18 cellular contexts compared by ENCODE assay signal in the genomic region with DNA sequence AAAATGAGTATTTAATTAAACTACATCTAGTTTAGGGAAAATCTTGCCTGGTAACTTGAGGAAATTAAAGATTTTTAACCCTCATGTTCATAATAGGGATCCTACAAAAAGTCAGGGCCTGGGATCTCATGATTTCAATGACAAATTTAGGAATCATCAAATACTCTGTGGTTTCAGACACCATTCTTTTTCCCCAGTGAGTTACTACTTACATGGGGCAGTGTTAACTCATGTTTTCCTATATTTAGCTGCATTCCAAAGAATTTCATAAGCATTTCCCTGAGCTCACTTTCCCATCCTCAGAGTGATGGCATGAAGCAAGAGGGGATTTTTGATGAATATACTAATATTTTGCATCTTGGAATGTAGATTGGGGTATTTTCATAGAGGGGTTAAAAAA.
DNase-seq lines count a peak whose midpoint lies in the region; ATAC-seq, FAIRE-seq and TF ChIP-seq lines count a peak whose summit lies in the region.
"Had no signal": no experiment of that assay in that cellular context is flagged by ENCODE, and none has a peak within 500 bp of the region (broad histone marks: within the 10 kb centered on the region; RNA-seq: fewer than 3 reads in every experiment).

No MANE protein-coding gene starts in this region.

- no peaks in the 10 kb centered on the region for H3K79me2 ChIP-seq in astrocyte (ENCODE audit: insufficient read depth, low read length)

- no peaks in the 10 kb centered on the region for H3K27me3 ChIP-seq in astrocyte (ENCODE audit: insufficient read depth, low read length)
- H3K27me3 ChIP-seq: right atrium auricular region, testis had no signal

- no peaks in the 10 kb centered on the region for H3K9me3 ChIP-seq in astrocyte (ENCODE audit: insufficient read depth, low read depth, low read length)
- H3K9me3 ChIP-seq: right atrium auricular region, testis had no signal

- H3K27ac Mint-ChIP-seq in astrocyte (ENCODE audit: unreplicated experiment) = peak overlapping the region; percentile 78
- H3K27ac Mint-ChIP-seq in activated CD8-positive, alpha-beta memory T cell treated with anti-CD3 and anti-CD28 coated beads, Interleukin-2, amount 10 ng/mL, durations not matched to agents 7 days and 5 days = no peak overlapping the region
- H3K27ac Mint-ChIP-seq: activated CD8-positive, alpha-beta T cell treated with anti-CD3 and anti-CD28 coated beads, Interleukin-2, amount 10 ng/mL, durations not matched to agents 7 days and 5 days; natural killer cell treated with Interleukin-12 subunit alpha and Interleukin-12 subunit beta and Interleukin-15 and Interleukin-18, amount 100 ng/mL, for 72 hours had no signal

- no peak overlapping the region for H3K9ac ChIP-seq in astrocyte (ENCODE audit: low read length)

- peak overlapping the region; percentile 6 for H3K4me2 ChIP-seq in astrocyte (ENCODE audit: low read length)
- H3K4me2 ChIP-seq: PC-9 had no signal

- no peak overlapping the region for H3K4me3 Mint-ChIP-seq in astrocyte (ENCODE audit: unreplicated experiment)
- no peak overlapping the region for H3K4me3 Mint-ChIP-seq in activated CD8-positive, alpha-beta memory T cell treated with anti-CD3 and anti-CD28 coated beads, Interleukin-2, amount 10 ng/mL, durations not matched to agents 7 days and 5 days
- H3K4me3 Mint-ChIP-seq: activated CD8-positive, alpha-beta T cell treated with anti-CD3 and anti-CD28 coated beads, Interleukin-2, amount 10 ng/mL, durations not matched to agents 7 days and 5 days; natural killer cell treated with Interleukin-12 subunit alpha and Interleukin-12 subunit beta and Interleukin-15 and Interleukin-18, amount 100 ng/mL, for 72 hours had no signal

- no peak for TF ChIP-seq CTCF in astrocyte (IDR thresholded peaks at IDR 0.05; ENCODE audit: insufficient read depth, low read depth, low read length)

- no peaks in the 10 kb centered on the region for H3K36me3 Mint-ChIP-seq in astrocyte (ENCODE audit: low read depth, unreplicated experiment)
- no peaks in the 10 kb centered on the region for H3K36me3 Mint-ChIP-seq in activated CD8-positive, alpha-beta memory T cell treated with anti-CD3 and anti-CD28 coated beads, Interleukin-2, amount 10 ng/mL, durations not matched to agents 7 days and 5 days
- H3K36me3 Mint-ChIP-seq: natural killer cell treated with Interleukin-12 subunit alpha and Interleukin-12 subunit beta and Interleukin-15 and Interleukin-18, amount 100 ng/mL, for 72 hours had no signal

- CTCF ChIA-PET in activated CD8-positive, alpha-beta memory T cell treated with anti-CD3 and anti-CD28 coated beads, Interleukin-2, amount 10 ng/mL, durations not matched to agents 7 days and 5 days (lab: Charles Lee) = no interaction called here

- ATAC-seq in activated CD8-positive, alpha-beta memory T cell treated with anti-CD3 and anti-CD28 coated beads, Interleukin-2, amount 10 ng/mL, durations not matched to agents 7 days and 5 days = no peak
- ATAC-seq in GM19023 (IDR thresholded peaks at IDR 0.05; ENCODE audit: unreplicated experiment) = no peak
- ATAC-seq in HG02610 (IDR thresholded peaks at IDR 0.05; ENCODE audit: unreplicated experiment) = no peak
- no peak for ATAC-seq in Right ventricle myocardium inferior
- ATAC-seq: activated CD8-positive, alpha-beta T cell treated with anti-CD3 and anti-CD28 coated beads, Interleukin-2, amount 10 ng/mL, durations not matched to agents 7 days and 5 days; natural killer cell treated with Interleukin-12 subunit alpha and Interleukin-12 subunit beta and Interleukin-15 and Interleukin-18, amount 100 ng/mL, for 72 hours had no signal

- H3K4me3 ChIP-seq in astrocyte (ENCODE audit: insufficient read depth, low read depth, low read length) (no peak overlapping the region), skeletal muscle cell (ENCODE audit: low read depth, low read length) (no peak overlapping the region)
- H3K4me3 ChIP-seq: PC-9, right atrium auricular region, testis had no signal

- no peaks in the 10 kb centered on the region for H3K36me3 ChIP-seq in astrocyte (ENCODE audit: insufficient read depth, low read length)
- H3K36me3 ChIP-seq: right atrium auricular region had no signal

- H2AFZ ChIP-seq in astrocyte (ENCODE audit: low read depth, low read length) = no peak overlapping the region
- H2AFZ ChIP-seq: PC-9 had no signal

- no peaks in the 10 kb centered on the region for H3K9me3 Mint-ChIP-seq in astrocyte (ENCODE audit: unreplicated experiment)
- no peaks in the 10 kb centered on the region for H3K9me3 Mint-ChIP-seq in activated CD8-positive, alpha-beta memory T cell treated with anti-CD3 and anti-CD28 coated beads, Interleukin-2, amount 10 ng/mL, durations not matched to agents 7 days and 5 days (ENCODE audit: low read depth)

- H3K4me1 Mint-ChIP-seq in astrocyte (ENCODE audit: low read depth, unreplicated experiment) = peaks cover 19% of the 10 kb centered on the region
- H3K4me1 Mint-ChIP-seq in activated CD8-positive, alpha-beta memory T cell treated with anti-CD3 and anti-CD28 coated beads, Interleukin-2, amount 10 ng/mL, durations not matched to agents 7 days and 5 days = no peaks in the 10 kb centered on the region

- peak overlapping the region; percentile 47 for H3K27ac ChIP-seq in astrocyte (ENCODE audit: low read depth, low read length)
- H3K27ac ChIP-seq: C4-2B, PC-9, right atrium auricular region, testis had no signal

- no peaks in the 10 kb centered on the region for H4K20me1 ChIP-seq in astrocyte (ENCODE audit: insufficient read depth, low read length)

- H3K27me3 Mint-ChIP-seq in astrocyte (ENCODE audit: low read depth, unreplicated experiment) = no peaks in the 10 kb centered on the region
- H3K27me3 Mint-ChIP-seq in activated CD8-positive, alpha-beta memory T cell treated with anti-CD3 and anti-CD28 coated beads, Interleukin-2, amount 10 ng/mL, durations not matched to agents 7 days and 5 days = no peaks in the 10 kb centered on the region
- H3K27me3 Mint-ChIP-seq: natural killer cell treated with Interleukin-12 subunit alpha and Interleukin-12 subunit beta and Interleukin-15 and Interleukin-18, amount 100 ng/mL, for 72 hours had no signal

- peak; percentile 81 for FAIRE-seq in astrocyte (lab: Jason Lieb, UNC)
- FAIRE-seq: frontal cortex, HTR-8/SVneo had no signal

- peaks cover 3% of the 10 kb centered on the region for H3K4me1 ChIP-seq in astrocyte (ENCODE audit: insufficient read depth, low read length)
- H3K4me1 ChIP-seq: right atrium auricular region, testis had no signal

- intact Hi-C loops in Right ventricle myocardium inferior (cut with DNase I) = no loop called here

- DNase-seq in GM03348 (ENCODE audit: low spot score) (peak; percentile 58), astrocyte (ENCODE audit: low read depth) (peak; percentile 74), fibroblast of the conjunctiva (ENCODE audit: low read depth) (peak; percentile 27), skeletal muscle cell (ENCODE audit: low read depth) (peak; percentile 83), Right ventricle myocardium inferior (ENCODE audit: missing footprints) (no peak)
- DNase-seq in activated CD8-positive, alpha-beta memory T cell treated with anti-CD3 and anti-CD28 coated beads, Interleukin-2, amount 10 ng/mL, durations not matched to agents 7 days and 5 days = no peak
- DNase-seq: activated CD8-positive, alpha-beta T cell treated with anti-CD3 and anti-CD28 coated beads, Interleukin-2, amount 10 ng/mL, durations not matched to agents 7 days and 5 days; NCI-H1930; NCI-H524 treated with DMSO at 0.1 percent for 48 hours; PC-9; testis had no signal

Comparison
In these comparisons a context has a peak if more than half of its experiments do, and no peak if none do; other contexts are left out.
1. DNase-seq: peak in GM03348 (single experiment), astrocyte (single experiment), fibroblast of the conjunctiva (single experiment) and skeletal muscle cell (single experiment); none in activated CD8-positive, alpha-beta memory T cell treated with anti-CD3 and anti-CD28 coated beads, Interleukin-2, amount 10 ng/mL, durations not matched to agents 7 days and 5 days (single experiment) and Right ventricle myocardium inferior (single experiment).